Comparison of ENCODE assay signal across 9 cellular contexts in the genomic region with DNA sequence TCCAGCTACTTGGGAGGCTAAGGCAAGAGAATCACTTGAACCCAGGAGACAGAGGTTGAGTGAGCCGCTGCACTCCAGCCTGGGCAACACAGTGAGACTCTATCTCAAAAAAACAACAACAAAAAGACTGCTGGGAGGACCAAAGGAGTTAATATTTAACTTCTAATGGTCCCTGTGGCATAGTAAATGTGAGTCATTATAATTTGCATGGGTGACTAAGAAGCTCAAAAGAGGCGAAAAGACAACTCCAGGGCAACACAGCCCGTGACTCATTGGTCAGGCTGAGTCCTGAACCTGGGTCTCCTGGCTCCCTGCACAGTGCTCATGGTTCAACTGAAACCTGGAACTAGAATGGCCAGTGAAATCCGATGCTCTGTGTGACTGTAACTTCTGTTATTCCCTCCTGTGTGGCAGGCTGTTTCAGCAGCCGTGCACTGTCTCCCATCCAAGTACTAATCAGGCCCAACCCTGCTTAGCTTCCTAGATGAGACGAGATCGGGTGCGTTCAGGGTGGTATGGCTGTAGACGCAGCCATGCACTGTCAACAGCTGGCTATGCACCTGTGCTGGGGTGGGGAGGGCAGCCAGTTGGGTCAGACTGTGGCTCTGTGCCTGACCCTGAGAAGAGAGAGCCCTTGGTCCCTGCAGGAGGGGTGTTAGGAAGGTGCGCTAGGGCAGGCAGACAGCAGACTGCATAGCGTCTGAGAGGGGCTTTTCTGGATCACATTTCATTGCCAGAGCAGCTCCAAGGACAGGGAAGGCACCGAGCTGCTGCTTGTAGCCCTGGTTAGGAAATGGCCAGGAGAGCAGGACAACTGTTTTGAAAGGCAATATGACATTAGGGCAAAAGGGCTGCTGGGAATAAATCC. TPM values are rescaled to one million over a fixed set of nuclear protein-coding genes. Genes with fewer than 3 reads are reported as not detected.
DNase-seq lines count a peak whose midpoint lies in the region; ATAC-seq and TF ChIP-seq lines count a peak whose summit lies in the region.
"Had no signal": no experiment of that assay in that cellular context is flagged by ENCODE, and none has a peak within 500 bp of the region (broad histone marks: within the 10 kb centered on the region; RNA-seq: fewer than 3 reads in every experiment).

No MANE protein-coding gene starts in this region.

- no peaks in the 10 kb centered on the region for H3K36me3 Mint-ChIP-seq in activated T-cell treated with anti-CD3 and anti-CD28 coated beads, Interleukin-2, amount 50 U/mL, for 4 hours (ENCODE audit: insufficient read depth)
- no peaks in the 10 kb centered on the region for H3K36me3 Mint-ChIP-seq in activated T-cell treated with anti-CD3 and anti-CD28 coated beads, Interleukin-2, amount 50 U/mL, for 24 hours (ENCODE audit: low read depth)
- H3K36me3 Mint-ChIP-seq in stimulated activated effector memory CD8-positive, alpha-beta T cell treated with anti-CD3 and anti-CD28 coated beads, Interleukin-12 subunit alpha, Interleukin-12 subunit beta, amount 100 ng/mL, for 72 hours, result no peaks in the 10 kb centered on the region

- DNase-seq in activated T-cell treated with anti-CD3 and anti-CD28 coated beads, Interleukin-2, amount 50 U/mL, for 4 hours, result no peak
- no peak for DNase-seq in activated T-cell treated with anti-CD3 and anti-CD28 coated beads, Interleukin-2, amount 50 U/mL, for 24 hours
- DNase-seq in amniotic epithelial cell (ENCODE audit: low read depth) (peak; percentile 24), sigmoid colon (no peak)
- no peak for DNase-seq in stimulated activated effector memory CD8-positive, alpha-beta T cell treated with anti-CD3 and anti-CD28 coated beads, Interleukin-12 subunit alpha, Interleukin-12 subunit beta, amount 100 ng/mL, for 72 hours (ENCODE audit: low spot score in 2 of 2)

- H3K4me1 ChIP-seq in sigmoid colon, result no peaks in the 10 kb centered on the region

- 25 to 67% methylated on average over 12 of the region's 12 CpGs for WGBS in sigmoid colon, 2 donors

- no peak for TF ChIP-seq EP300 in sigmoid colon (IDR thresholded peaks at IDR 0.05)

- TF ChIP-seq CTCF in sigmoid colon (IDR thresholded peaks at IDR 0.05), result no peak

- no peaks in the 10 kb centered on the region for H3K27me3 ChIP-seq in sigmoid colon

- H3K36me3 ChIP-seq in sigmoid colon, result no peaks in the 10 kb centered on the region

- H3K4me3 Mint-ChIP-seq in activated T-cell treated with anti-CD3 and anti-CD28 coated beads, Interleukin-2, amount 50 U/mL, for 4 hours, result no peak overlapping the region
- H3K4me3 Mint-ChIP-seq in activated T-cell treated with anti-CD3 and anti-CD28 coated beads, Interleukin-2, amount 50 U/mL, for 24 hours, result no peak overlapping the region
- H3K4me3 Mint-ChIP-seq in stimulated activated effector memory CD8-positive, alpha-beta T cell treated with anti-CD3 and anti-CD28 coated beads, Interleukin-12 subunit alpha, Interleukin-12 subunit beta, amount 100 ng/mL, for 72 hours, result no peak overlapping the region

- no peaks in the 10 kb centered on the region for H3K9me3 Mint-ChIP-seq in activated T-cell treated with anti-CD3 and anti-CD28 coated beads, Interleukin-2, amount 50 U/mL, for 4 hours
- no peaks in the 10 kb centered on the region for H3K9me3 Mint-ChIP-seq in activated T-cell treated with anti-CD3 and anti-CD28 coated beads, Interleukin-2, amount 50 U/mL, for 24 hours
- no peaks in the 10 kb centered on the region for H3K9me3 Mint-ChIP-seq in stimulated activated effector memory CD8-positive, alpha-beta T cell treated with anti-CD3 and anti-CD28 coated beads, Interleukin-12 subunit alpha, Interleukin-12 subunit beta, amount 100 ng/mL, for 72 hours

- H3K27me3 Mint-ChIP-seq in activated T-cell treated with anti-CD3 and anti-CD28 coated beads, Interleukin-2, amount 50 U/mL, for 4 hours (ENCODE audit: low read depth), result peaks cover 12% of the 10 kb centered on the region
- H3K27me3 Mint-ChIP-seq in activated T-cell treated with anti-CD3 and anti-CD28 coated beads, Interleukin-2, amount 50 U/mL, for 24 hours, result peaks cover 19% of the 10 kb centered on the region

- intact Hi-C loops in sigmoid colon (cut with DNase I), result no loop called here

- H3K27ac Mint-ChIP-seq in activated T-cell treated with anti-CD3 and anti-CD28 coated beads, Interleukin-2, amount 50 U/mL, for 24 hours, result no peak overlapping the region
- no peak overlapping the region for H3K27ac Mint-ChIP-seq in stimulated activated effector memory CD8-positive, alpha-beta T cell treated with anti-CD3 and anti-CD28 coated beads, Interleukin-12 subunit alpha, Interleukin-12 subunit beta, amount 100 ng/mL, for 72 hours

- ATAC-seq in activated T-cell treated with anti-CD3 and anti-CD28 coated beads, Interleukin-2, amount 50 U/mL, for 4 hours, result peak; percentile 67 to 78
- ATAC-seq in HG03060 (IDR thresholded peaks at IDR 0.05; ENCODE audit: low read depth, unreplicated experiment), result peak; percentile 52
- peak; percentile 92 for ATAC-seq in stimulated activated effector memory CD8-positive, alpha-beta T cell treated with anti-CD3 and anti-CD28 coated beads, Interleukin-12 subunit alpha, Interleukin-12 subunit beta, amount 100 ng/mL, for 72 hours
- ATAC-seq in GM21515 (IDR thresholded peaks at IDR 0.05; ENCODE audit: unreplicated experiment), result no peak
- ATAC-seq in GM18517 (IDR thresholded peaks at IDR 0.05; ENCODE audit: unreplicated experiment), result no peak

- no peaks in the 10 kb centered on the region for H3K4me1 Mint-ChIP-seq in activated T-cell treated with anti-CD3 and anti-CD28 coated beads, Interleukin-2, amount 50 U/mL, for 4 hours (ENCODE audit: low read depth)
- peaks cover 5% of the 10 kb centered on the region for H3K4me1 Mint-ChIP-seq in activated T-cell treated with anti-CD3 and anti-CD28 coated beads, Interleukin-2, amount 50 U/mL, for 24 hours (ENCODE audit: low read depth)
- H3K4me1 Mint-ChIP-seq in stimulated activated effector memory CD8-positive, alpha-beta T cell treated with anti-CD3 and anti-CD28 coated beads, Interleukin-12 subunit alpha, Interleukin-12 subunit beta, amount 100 ng/mL, for 72 hours, result peaks cover 4% of the 10 kb centered on the region

- H3K9me3 ChIP-seq in sigmoid colon, result no peaks in the 10 kb centered on the region

- H3K27ac ChIP-seq in sigmoid colon, result no peak overlapping the region

- TF ChIP-seq POLR2A in sigmoid colon (IDR thresholded peaks at IDR 0.05), result no peak

- H3K4me3 ChIP-seq in sigmoid colon, result no peak overlapping the region

RNA-seq across cellular contexts. Expression of a gene that starts 14.5 kb away (rescaled TPM):
- total RNA-seq in activated T-cell treated with anti-CD3 and anti-CD28 coated beads, Interleukin-2, amount 50 U/mL, for 4 hours, result under 1 TPM; 0.49 to 0.76 (median 0.63) TPM
- 10 to 100 TPM in 3 of 4 donors, 1 to 10 TPM in 1; 6.1 to 16.9 (median 12.7) TPM for total RNA-seq in sigmoid colon
- 10 to 100 TPM; 27.3 to 78.1 (median 40.8) TPM for polyA plus RNA-seq in sigmoid colon

RNA-seq across cellular contexts. Expression of a gene that starts 49.0 kb away (rescaled TPM):
- 1 to 10 TPM; 1.3 to 2.6 (median 2.1) TPM for total RNA-seq in activated T-cell treated with anti-CD3 and anti-CD28 coated beads, Interleukin-2, amount 50 U/mL, for 4 hours
- total RNA-seq in sigmoid colon, result 1 to 10 TPM; 2.9 to 6.9 (median 3.3) TPM
- 10 to 100 TPM in 2 of 3 donors, 1 to 10 TPM in 1; 4.8 to 33.5 (median 10.9) TPM for polyA plus RNA-seq in sigmoid colon
- total RNA-seq: fibroblast of lung had no signal
- polyA plus RNA-seq: fibroblast of lung had no signal

RNA-seq across cellular contexts. Expression of a gene that starts 50.1 kb away (rescaled TPM):
- not detected for total RNA-seq in activated T-cell treated with anti-CD3 and anti-CD28 coated beads, Interleukin-2, amount 50 U/mL, for 4 hours
- total RNA-seq in sigmoid colon, result 1 to 10 TPM in 1 of 4 donors, not detected in 3; 1.8 TPM
- polyA plus RNA-seq in sigmoid colon, result under 1 TPM in 1 of 3 donors, not detected in 2; 0.16 TPM
- total RNA-seq: fibroblast of lung had no signal
- polyA plus RNA-seq: fibroblast of lung had no signal

RNA-seq across cellular contexts. Expression of a gene that starts 55.7 kb away (rescaled TPM):
- total RNA-seq in activated T-cell treated with anti-CD3 and anti-CD28 coated beads, Interleukin-2, amount 50 U/mL, for 4 hours, result not detected
- total RNA-seq in sigmoid colon, result not detected
- polyA plus RNA-seq in sigmoid colon, result under 1 TPM in 1 of 3 donors, not detected in 2; 0.03 TPM
- polyA plus RNA-seq: fibroblast of lung had no signal

Comparison
In these comparisons a context has a peak if more than half of its experiments do, and no peak if none do; other contexts are left out.
1. ATAC-seq: peak in activated T-cell treated with anti-CD3 and anti-CD28 coated beads, Interleukin-2, amount 50 U/mL, for 4 hours (2 of 2), HG03060 (single experiment) and stimulated activated effector memory CD8-positive, alpha-beta T cell treated with anti-CD3 and anti-CD28 coated beads, Interleukin-12 subunit alpha, Interleukin-12 subunit beta, amount 100 ng/mL, for 72 hours (single experiment); none in GM21515 (single experiment) and GM18517 (single experiment).
2. RNA of a gene that starts 14.5 kb away (total RNA-seq): 6.1 to 16.9 TPM in sigmoid colon; 0.49 to 0.76 TPM in activated T-cell treated with anti-CD3 and anti-CD28 coated beads, Interleukin-2, amount 50 U/mL, for 4 hours; every median in the first group is over 4 times any median in the second.